21 cellular contexts compared by ENCODE assay signal in the genomic region with DNA sequence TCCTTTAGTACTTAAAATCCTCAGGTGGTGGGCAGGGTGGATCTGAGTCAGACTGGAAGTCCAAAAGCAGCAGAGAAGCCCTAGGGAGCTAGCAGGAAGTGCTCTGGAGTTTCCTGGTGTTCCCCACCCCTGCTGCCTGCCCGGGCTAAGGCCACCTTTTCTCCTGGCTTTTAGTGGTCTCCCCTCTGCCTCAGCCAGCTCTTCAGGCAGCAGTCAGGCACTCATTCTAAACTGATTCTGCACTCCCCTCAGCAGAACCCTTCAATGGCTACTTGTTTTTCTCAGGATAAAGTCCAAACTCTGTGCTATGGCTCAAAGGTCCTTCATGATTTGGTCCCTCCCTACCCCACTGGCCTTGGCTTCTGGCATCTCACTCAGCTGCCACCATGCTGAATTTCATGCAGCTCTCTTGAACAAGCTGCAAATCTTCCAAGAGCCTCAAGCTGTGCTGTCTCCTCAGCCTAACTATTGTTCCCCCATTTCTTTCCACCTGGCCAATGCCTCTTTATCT. TPM values are rescaled to one million over a fixed set of nuclear protein-coding genes. Genes with fewer than 3 reads are reported as not detected.
A peak's percentile ranks its signal among the peaks of the same experiment; 100 is the strongest.
DNase-seq lines count a peak whose midpoint lies in the region; ATAC-seq, FAIRE-seq and TF ChIP-seq lines count a peak whose summit lies in the region.
"Had no signal": no experiment of that assay in that cellular context is flagged by ENCODE, and none has a peak within 500 bp of the region (broad histone marks: within the 10 kb centered on the region; RNA-seq: fewer than 3 reads in every experiment).

No MANE protein-coding gene starts in this region.

- no peak overlapping the region for H3K4me2 ChIP-seq in SK-N-SH
- H3K4me2 ChIP-seq in keratinocyte (ENCODE audit: control insufficient read depth, extremely low read depth, insufficient read depth, low read depth, low read length) = peak overlapping the region; percentile 46

- DNase-seq in SK-N-SH (no peak), RWPE1 (ENCODE audit: low spot score) (no peak), keratinocyte (ENCODE audit: low read depth, low spot score) (no peak), stomach (no peak), NCI-H1436 (lab: John Stamatoyannopoulos, UW) (no peak)
- no peak for DNase-seq in activated CD8-positive, alpha-beta memory T cell treated with anti-CD3 and anti-CD28 coated beads for 24 hours
- DNase-seq: ACHN; activated CD8-positive, alpha-beta T cell treated with anti-CD3 and anti-CD28 coated beads for 36 hours; activated gamma-delta T cell; body of pancreas; head of caudate nucleus; left lung; NCI-H146; NCI-H774; substantia nigra had no signal

- no peak for TF ChIP-seq CTCF in SK-N-SH (IDR thresholded peaks at IDR 0.05)
- no peak for TF ChIP-seq CTCF in RWPE1 (conservative IDR thresholded peaks at IDR 0.05; ENCODE audit: low read depth)
- TF ChIP-seq CTCF in keratinocyte (optimal IDR thresholded peaks at IDR 0.05 in 1 of 3, IDR thresholded peaks at IDR 0.05 in 1 of 3, conservative IDR thresholded peaks at IDR 0.05 in 1 of 3; ENCODE audit: extremely low read depth in 1 of 3, insufficient read depth in 2 of 3, low read length in 3 of 3) = no peak
- TF ChIP-seq CTCF in stomach (IDR thresholded peaks at IDR 0.05) = no peak

- no peaks in the 10 kb centered on the region for H3K9me1 ChIP-seq in keratinocyte (ENCODE audit: control insufficient read depth, extremely low read depth, insufficient read depth, low read length)

- POLR2A ChIA-PET in SK-N-SH (lab: Yijun Ruan, JAX) (interaction anchor here (0.7 kb wide), 1 partner anchor 173 kb away, joined by 3 read pairs; no protein-coding TSS in a partner anchor), RWPE1 (lab: Yijun Ruan, JAX; ENCODE audit: low non-redundant PET) (interaction anchor here (0.7 kb wide), 1 partner anchor 608 kb away, joined by 4 read pairs; no protein-coding TSS in a partner anchor)

- no peak for ATAC-seq in SK-N-SH treated with all-trans-retinoic acid at 6 μM for 48 hours
- no peak for ATAC-seq in HG03439 (IDR thresholded peaks at IDR 0.05; ENCODE audit: unreplicated experiment)
- ATAC-seq: activated CD8-positive, alpha-beta T cell treated with anti-CD3 and anti-CD28 coated beads for 36 hours; body of pancreas; left lung had no signal

- dilution Hi-C loops in keratinocyte (cut with MboI; ENCODE audit: extremely low pct_ligation_motif_present, low sequenced_read_pairs) = no loop called here

- H3K9ac ChIP-seq in SK-N-SH (no peak overlapping the region), keratinocyte (ENCODE audit: control insufficient read depth, extremely low read depth, insufficient read depth, low read length) (no peak overlapping the region)

- TF ChIP-seq RAD21 in SK-N-SH (IDR thresholded peaks at IDR 0.05; ENCODE audit: low read length) = no peak

- H3K4me1 ChIP-seq in SK-N-SH (ENCODE audit: control insufficient read depth in 1 of 2, insufficient read depth in 2 of 2, low read depth in 1 of 2, low read length in 1 of 2) (peaks cover 0 to under 1% of the 10 kb centered on the region in 2 experiments; a peak in 1 of 4 replicates), keratinocyte (ENCODE audit: control insufficient read depth, extremely low read depth, insufficient read depth, low read length) (peaks cover 16% of the 10 kb centered on the region), stomach (peaks cover 0 to 17% (median 2%) of the 10 kb centered on the region in 4 donors)
- H3K4me1 ChIP-seq: body of pancreas, left lung, SJSA1 had no signal

- CTCF ChIA-PET in SK-N-SH (lab: Yijun Ruan, JAX) (interaction anchor here (1.0 to 3.0 kb wide), 4 partner anchors 8 to 193 kb away, joined by 3 to 14 read pairs (median 12); a partner anchor contains a TSS), RWPE1 (lab: Yijun Ruan, JAX) (no interaction called here)

- TF ChIP-seq EP300 in SK-N-SH (IDR thresholded peaks at IDR 0.05; ENCODE audit: borderline replicate concordance in 1 of 2, low read depth in 1 of 2, low read length in 1 of 2) (no peak), stomach (IDR thresholded peaks at IDR 0.05) (no peak)

- FAIRE-seq in keratinocyte (lab: Jason Lieb, UNC) = no peak
- FAIRE-seq: D721Med had no signal

- H3F3A ChIP-seq in SK-N-SH (replicated peaks; ENCODE audit: insufficient read depth) = no peaks in the 10 kb centered on the region

- H2AFZ ChIP-seq in SK-N-SH (ENCODE audit: low read depth) (peak overlapping the region; percentile 69; the same call in 1 of the 2 replicates), keratinocyte (ENCODE audit: control insufficient read depth, low read length) (peak overlapping the region; percentile 70)

- no peaks in the 10 kb centered on the region for H3K27me3 ChIP-seq in SK-N-SH (ENCODE audit: insufficient read depth)
- H3K27me3 ChIP-seq in keratinocyte (ENCODE audit: control insufficient read depth, extremely low read depth, insufficient read depth, low read length) = no peaks in the 10 kb centered on the region
- no peaks in the 10 kb centered on the region for H3K27me3 ChIP-seq in stomach
- H3K27me3 ChIP-seq: body of pancreas, left lung, SJSA1 had no signal

- H3K9me3 ChIP-seq in SK-N-SH = no peaks in the 10 kb centered on the region
- H3K9me3 ChIP-seq in keratinocyte (ENCODE audit: control insufficient read depth, low read depth, low read length) = no peaks in the 10 kb centered on the region
- H3K9me3 ChIP-seq in stomach = no peaks in the 10 kb centered on the region
- H3K9me3 ChIP-seq: body of pancreas, left lung, SJSA1 had no signal

- H4K20me1 ChIP-seq in SK-N-SH (ENCODE audit: insufficient read depth) = no peaks in the 10 kb centered on the region
- H4K20me1 ChIP-seq in keratinocyte (ENCODE audit: control insufficient read depth, extremely low read depth, insufficient read depth, low read length) = no peaks in the 10 kb centered on the region

- no peak overlapping the region for H3K4me3 ChIP-seq in SK-N-SH (ENCODE audit: low read depth in 2 of 2, low read length in 1 of 2)
- H3K4me3 ChIP-seq in keratinocyte (ENCODE audit: control insufficient read depth in 2 of 3, extremely low read depth in 1 of 3, insufficient read depth in 2 of 3, low read depth in 1 of 3, low read length in 3 of 3) = no peak overlapping the region
- no peak overlapping the region for H3K4me3 ChIP-seq in stomach
- H3K4me3 ChIP-seq: body of pancreas, left lung, SJSA1, skin epidermis had no signal

- H3K79me2 ChIP-seq in SK-N-SH (ENCODE audit: insufficient read depth) = no peaks in the 10 kb centered on the region
- no peaks in the 10 kb centered on the region for H3K79me2 ChIP-seq in keratinocyte (ENCODE audit: control insufficient read depth, insufficient read depth, low read length)

- intact Hi-C loops in stomach (cut with DNase I; ENCODE audit: low total_unique reads) = no loop called here

- no peak overlapping the region for H3K27ac ChIP-seq in SK-N-SH (ENCODE audit: low read depth in 2 of 2, low read length in 1 of 2)
- peak overlapping the region; percentile 54 for H3K27ac ChIP-seq in RWPE1
- peak overlapping the region; percentile 49 for H3K27ac ChIP-seq in keratinocyte (ENCODE audit: control insufficient read depth, insufficient read depth, low read length)
- peak overlapping the region in 3 of 5 donors; percentile 10 to 55 (median 11) for H3K27ac ChIP-seq in stomach
- H3K27ac ChIP-seq: body of pancreas, left lung, SJSA1, skin epidermis had no signal

- no peak for TF ChIP-seq POLR2A in stomach (IDR thresholded peaks at IDR 0.05)

- H3K36me3 ChIP-seq in SK-N-SH (replicated peaks in 1 of 2; ENCODE audit: control insufficient read depth in 1 of 2, insufficient read depth in 2 of 2, low read length in 1 of 2) (no peaks in the 10 kb centered on the region), keratinocyte (ENCODE audit: control insufficient read depth in 2 of 2, extremely low read depth in 1 of 2, insufficient read depth in 2 of 2, low read length in 2 of 2) (no peaks in the 10 kb centered on the region), stomach (no peaks in the 10 kb centered on the region)
- H3K36me3 ChIP-seq: left lung, SJSA1 had no signal

- 0% methylated on average over 1 of the region's 1 CpG for WGBS in SK-N-SH (ENCODE audit: low lambda C conversion rate)
- 7 to 29% (median 23%) methylated on average over 1 of the region's 1 CpG; no CpG with 5 or more reads in 1 of the 5 donors for WGBS in stomach, 5 donors

- no peaks in the 10 kb centered on the region for H3K9me2 ChIP-seq in SK-N-SH

TF ChIP-seq in SK-N-SH, 30 proteins besides CTCF, POLR2A, EP300 and RAD21 (continues in another document):
- TF ChIP-seq JUND (IDR thresholded peaks at IDR 0.05) = no peak
- no peak for TF ChIP-seq TCF12 (IDR thresholded peaks at IDR 0.05)
- TF ChIP-seq YY1 (IDR thresholded peaks at IDR 0.05; ENCODE audit: low read depth) = no peak

TF ChIP-seq in SK-N-SH treated with all-trans-retinoic acid at 6 μM for 48 hours, 23 proteins besides CTCF, POLR2A, EP300 and RAD21 (continues in another document):
- TF ChIP-seq ZFP3 (CRISPR knock-in tag; IDR thresholded peaks at IDR 0.05) = no peak

RNA-seq across cellular contexts. Expression of a gene that starts 28.9 kb away (rescaled TPM):
- polyA plus RNA-seq in SK-N-SH (2012; rRNA removed) = 36.0 and 40.2 TPM in 2 replicates
- polyA plus RNA-seq in SK-N-SH (2012; cell fraction: cytosol; rRNA removed) = 26.0 and 28.4 TPM in 2 replicates
- polyA plus RNA-seq in SK-N-SH (2012; cell fraction: nucleus; rRNA removed) = 82.1 and 97.2 TPM in 2 replicates
- 7.7 to 26.9 TPM (median 15.8 TPM) in 3 replicates for polyA plus RNA-seq in keratinocyte
- polyA plus RNA-seq in keratinocyte (2011; ENCODE audit: low read depth) = 6.0 TPM
- 11.3 and 16.1 TPM in 2 replicates for polyA plus RNA-seq in keratinocyte (2011; cell fraction: cytosol; rRNA removed)
- polyA plus RNA-seq in keratinocyte (2011; cell fraction: nucleus; rRNA removed) = 44.5 and 44.6 TPM in 2 replicates
- 8.3 and 17.3 TPM in 2 replicates for polyA plus RNA-seq in keratinocyte (2012; ENCODE audit: low replicate concordance)
- polyA minus RNA-seq in keratinocyte = 11.3 to 23.3 TPM (median 17.7 TPM) in 3 replicates
- polyA minus RNA-seq in keratinocyte (2011; cell fraction: cytosol; rRNA and poly(A)+ RNA removed) = 7.1 TPM
- 22.1 and 39.7 TPM in 2 replicates for polyA minus RNA-seq in keratinocyte (2011; cell fraction: nucleus; rRNA and poly(A)+ RNA removed)
- 10 to 100 TPM; 13.0 to 44.6 (median 39.7) TPM for total RNA-seq in stomach
- polyA plus RNA-seq in stomach = 10 to 100 TPM in 2 of 3 donors, 1 to 10 TPM in 1; 8.5 to 38.2 (median 11.1) TPM

RNA-seq across cellular contexts. Expression of a gene that starts 43.1 kb away (rescaled TPM):
- not detected in 2 replicates for polyA plus RNA-seq in SK-N-SH (2012; rRNA removed)
- polyA plus RNA-seq in SK-N-SH (2012; cell fraction: cytosol; rRNA removed) = not detected in 2 replicates
- polyA plus RNA-seq in SK-N-SH (2012; cell fraction: nucleus; rRNA removed) = not detected in 2 replicates
- not detected in 3 replicates for polyA plus RNA-seq in keratinocyte
- not detected for polyA plus RNA-seq in keratinocyte (2011; ENCODE audit: low read depth)
- not detected in 2 replicates for polyA plus RNA-seq in keratinocyte (2011; cell fraction: cytosol; rRNA removed)
- polyA plus RNA-seq in keratinocyte (2011; cell fraction: nucleus; rRNA removed) = not detected in 2 replicates
- polyA plus RNA-seq in keratinocyte (2012; ENCODE audit: low replicate concordance) = not detected in 2 replicates
- polyA minus RNA-seq in keratinocyte = not detected in 3 replicates
- not detected for polyA minus RNA-seq in keratinocyte (2011; cell fraction: cytosol; rRNA and poly(A)+ RNA removed)
- polyA minus RNA-seq in keratinocyte (2011; cell fraction: nucleus; rRNA and poly(A)+ RNA removed) = not detected in 2 replicates
- not detected for total RNA-seq in stomach
- not detected for polyA plus RNA-seq in stomach
- total RNA-seq: activated CD8-positive, alpha-beta T cell treated with anti-CD3 and anti-CD28 coated beads for 36 hours; body of pancreas; left lung; neural crest cell; SJSA1 had no signal

Comparison
In these comparisons a context has a peak if more than half of its experiments do, and no peak if none do; other contexts are left out.
1. H3K27ac ChIP-seq: peak in RWPE1 (single experiment), keratinocyte (single experiment) and stomach (3 of 5); none in SK-N-SH (0 of 2).